Comparison of ENCODE assay signal across 8 cellular contexts in genomic region chr15:34754674-34755418, GRCh38. TPM values are rescaled to one million over a fixed set of nuclear protein-coding genes. Genes with fewer than 3 reads are reported as not detected.
A peak's percentile ranks its signal among the peaks of the same experiment; 100 is the strongest.
DNase-seq lines count a peak whose midpoint lies in the region; TF ChIP-seq lines count a peak whose summit lies in the region.

Gene GJD2, minus strand, starts transcription at chr15:34754998. Its CDS starts 510 bp downstream, at chr15:34754488.

- H3K27me3 ChIP-seq in WERI-Rb-1 (ENCODE audit: insufficient read depth, low read depth, severe bottlenecking) (no peaks in the 10 kb centered on the region), iPS-15b (ENCODE audit: control insufficient read depth, insufficient read depth, low read length) (peaks cover 61% of the 10 kb centered on the region), spleen (replicated peaks in 1 of 7) (peaks cover 3 to 80% (median 35%) of the 10 kb centered on the region in 7 donors)

- no peak for TF ChIP-seq POLR2A in spleen (IDR thresholded peaks at IDR 0.05)

- intact Hi-C loops in spleen (cut with DNase I; ENCODE audit: low total_unique reads): no loop called here

- H3K36me3 ChIP-seq in WERI-Rb-1: peaks cover 25% of the 10 kb centered on the region
- H3K36me3 ChIP-seq in iPS-15b (ENCODE audit: control insufficient read depth, insufficient read depth, low read length): no peaks in the 10 kb centered on the region
- H3K36me3 ChIP-seq in spleen: no peaks in the 10 kb centered on the region

- 1 to 11% (median 3%) methylated on average over 55 to 81 of the region's 81 CpGs for whole genome bisulfite sequencing in spleen, 5 donors

- H3K4me3 ChIP-seq in WERI-Rb-1 (ENCODE audit: low read depth, low read length) (peak within 1 kb of the TSS; percentile 94), iPS-15b (ENCODE audit: low read depth, low read length) (peak within 1 kb of the TSS; percentile 66), spleen (peak within 1 kb of the TSS in 7 of 8 donors; percentile 11 to 54 (median 18))

- H3K4me1 ChIP-seq in iPS-15b (ENCODE audit: control insufficient read depth, insufficient read depth, low read length) (peaks cover 5% of the 10 kb centered on the region), spleen (peaks cover 0 to 13% (median 9%) of the 10 kb centered on the region in 6 donors)

- DNase-seq in NCI-H345 (lab: John Stamatoyannopoulos, UW): peak; percentile 44
- no peak for DNase-seq in NCI-H345 treated with DMSO at 0.1 percent for 48 hours (lab: John Stamatoyannopoulos, UW; ENCODE audit: unreplicated experiment)
- DNase-seq in WERI-Rb-1: peak; percentile 83
- DNase-seq in spleen: no peak
- no peak for DNase-seq in hepatic stellate cell (ENCODE audit: low spot score)
- no peak for DNase-seq in SKM-1 treated with dmso at 0.1 percent for 144 hours (lab: John Stamatoyannopoulos, UW; ENCODE audit: unreplicated experiment)
- DNase-seq in AG08396 (ENCODE audit: low spot score): no peak

- no peaks in the 10 kb centered on the region for H3K9me3 ChIP-seq in WERI-Rb-1 (ENCODE audit: severe bottlenecking)
- H3K9me3 ChIP-seq in iPS-15b (ENCODE audit: control insufficient read depth, insufficient read depth, low read length): no peaks in the 10 kb centered on the region
- no peaks in the 10 kb centered on the region for H3K9me3 ChIP-seq in spleen

- H3K9ac ChIP-seq in iPS-15b (ENCODE audit: low read depth, low read length): no peak within 1 kb of the TSS

- H3K27ac ChIP-seq in WERI-Rb-1 (peak within 1 kb of the TSS; percentile 91), spleen (no peak within 1 kb of the TSS)

- TF ChIP-seq CTCF in WERI-Rb-1 (IDR thresholded peaks at IDR 0.05; ENCODE audit: low read depth, low read length): no peak
- no peak for TF ChIP-seq CTCF in spleen (IDR thresholded peaks at IDR 0.05 in 8 of 11, conservative IDR thresholded peaks at IDR 0.05 in 3 of 11)

RNA-seq across cellular contexts. Expression of gene GJD2, which starts in this region (rescaled TPM):
- total RNA-seq in spleen: not detected
- under 1 TPM in 1 of 3 donors, not detected in 2; 0.02 TPM for polyA plus RNA-seq in spleen

Comparison
In these comparisons a context has a peak if more than half of its experiments do, and no peak if none do; other contexts are left out.
1. DNase-seq: peak in NCI-H345 (single experiment) and WERI-Rb-1 (single experiment); none in NCI-H345 treated with DMSO at 0.1 percent for 48 hours (single experiment), spleen (single experiment), hepatic stellate cell (single experiment), SKM-1 treated with dmso at 0.1 percent for 144 hours (single experiment) and AG08396 (single experiment).
2. H3K4me3 ChIP-seq: peak in every context shown above with its lines; median percentile 94 in WERI-Rb-1; 66 in iPS-15b; 18 in spleen.